ENCODE assay signal across 26 cellular contexts in genomic region chr18:54159916-54160315, GRCh38.
"Had no signal": no experiment of that assay in that cellular context is flagged by ENCODE, and none has a peak within 500 bp of the region (broad histone marks: within the 10 kb centered on the region; RNA-seq: fewer than 3 reads in every experiment).

No MANE protein-coding gene starts in this region.

- H3K4me3 Mint-ChIP-seq: activated CD4-positive, alpha-beta memory T cell treated with anti-CD3 and anti-CD28 coated beads for 36 hours; stimulated activated naive B cell treated with anti-CD40 and anti-IgM and Interleukin-4, amounts not matched to agents 10 μg/mL and 1 μg/mL and 100 μg/mL, for 72 hours had no signal

- DNase-seq: activated CD4-positive, alpha-beta memory T cell treated with anti-CD3 and anti-CD28 coated beads for 36 hours; activated CD4-positive, alpha-beta T cell treated with anti-CD3 and anti-CD28 coated beads for 48 hours; activated CD8-positive, alpha-beta memory T cell treated with anti-CD3 and anti-CD28 coated beads, Interleukin-2, amount 50 U/mL, for 4 hours; activated naive CD4-positive, alpha-beta T cell; activated T-cell treated with anti-CD3 and anti-CD28 coated beads, Interleukin-2, amount 50 U/mL, for 1 hour; amniotic stem cell; central memory CD4-positive, alpha-beta T cell; foreskin fibroblast; head of caudate nucleus; hippocampal formation; kidney; left colon; mesenchymal stem cell; mucosa of descending colon; pancreas; stimulated activated CD4-positive, alpha-beta T cell treated with anti-CD3 and anti-CD28 coated beads, Interleukin-1b, Interleukin-23, amount 100 ng/mL, for 48 hours; stimulated activated CD4-positive, alpha-beta T cell treated with anti-CD3 and anti-CD28 coated beads, Interleukin-4, amount 100 ng/mL, for 4 hours; stimulated activated CD8-positive, alpha-beta memory T cell treated with anti-CD3 and anti-CD28 coated beads, Interleukin-4, amount 100 ng/mL, for 48 hours; stimulated activated naive B cell treated with anti-CD40 and anti-IgM and Interleukin-4, amounts not matched to agents 10 μg/mL and 1 μg/mL and 100 μg/mL, for 72 hours; stomach; T-helper 9 cell; tibial artery had no signal

- H3K27me3 Mint-ChIP-seq: activated CD4-positive, alpha-beta memory T cell treated with anti-CD3 and anti-CD28 coated beads for 36 hours; stimulated activated naive B cell treated with anti-CD40 and anti-IgM and Interleukin-4, amounts not matched to agents 10 μg/mL and 1 μg/mL and 100 μg/mL, for 72 hours had no signal

- ATAC-seq: left colon; mucosa of descending colon; pancreas; stimulated activated naive B cell treated with anti-CD40 and anti-IgM and Interleukin-4, amounts not matched to agents 10 μg/mL and 1 μg/mL and 100 μg/mL, for 72 hours had no signal

- H3K4me1 Mint-ChIP-seq: stimulated activated naive B cell treated with anti-CD40 and anti-IgM and Interleukin-4, amounts not matched to agents 10 μg/mL and 1 μg/mL and 100 μg/mL, for 72 hours had no signal

- H3K27ac Mint-ChIP-seq: stimulated activated naive B cell treated with anti-CD40 and anti-IgM and Interleukin-4, amounts not matched to agents 10 μg/mL and 1 μg/mL and 100 μg/mL, for 72 hours had no signal

- H3K4me3 ChIP-seq: mucosa of descending colon, pancreas, prostate gland, right atrium auricular region, smooth muscle cell, stomach, suprapubic skin, tibial artery had no signal

- H3K9me3 Mint-ChIP-seq: activated CD4-positive, alpha-beta memory T cell treated with anti-CD3 and anti-CD28 coated beads for 36 hours; stimulated activated naive B cell treated with anti-CD40 and anti-IgM and Interleukin-4, amounts not matched to agents 10 μg/mL and 1 μg/mL and 100 μg/mL, for 72 hours had no signal
